In genomic region chr1:203290261-203291089, GRCh38 we compare ENCODE assay signal across 8 cellular contexts. TPM values are rescaled to one million over a fixed set of nuclear protein-coding genes. Genes with fewer than 3 reads are reported as not detected.
DNase-seq lines count a peak whose midpoint lies in the region; ATAC-seq, FAIRE-seq and TF ChIP-seq lines count a peak whose summit lies in the region.

No MANE protein-coding gene starts in this region.

- peak; percentile 82 to 89 for TF ChIP-seq POLR2A in uterus (IDR thresholded peaks at IDR 0.05)

- H3K4me3 ChIP-seq in astrocyte (ENCODE audit: insufficient read depth, low read depth, low read length) = peak overlapping the region; percentile 20
- peak overlapping the region in 1 of 2 donors; percentile 22 for H3K4me3 ChIP-seq in uterus

- ATAC-seq in GM21723 (IDR thresholded peaks at IDR 0.05; ENCODE audit: unreplicated experiment) = peak; percentile 45
- peak; percentile 67 to 73 (median 71) for ATAC-seq in T-cell (replicated peaks in 1 of 4)

- H3K79me2 ChIP-seq in astrocyte (ENCODE audit: insufficient read depth, low read length) = no peaks in the 10 kb centered on the region

- H3K4me2 ChIP-seq in astrocyte (ENCODE audit: low read length) = peak overlapping the region; percentile 79

- H3K27me3 ChIP-seq in astrocyte (ENCODE audit: insufficient read depth, low read length) (peaks cover 4% of the 10 kb centered on the region), uterus (no peaks in the 10 kb centered on the region)

- H3K9me3 Mint-ChIP-seq in T-cell (no peaks in the 10 kb centered on the region), astrocyte (ENCODE audit: unreplicated experiment) (no peaks in the 10 kb centered on the region)

- FAIRE-seq in astrocyte (lab: Jason Lieb, UNC) = no peak

- H3K27ac ChIP-seq in astrocyte (ENCODE audit: low read depth, low read length) (no peak overlapping the region), uterus (peak overlapping the region; percentile 95 to 99)

- peak overlapping the region; percentile 64 for H3K9ac ChIP-seq in astrocyte (ENCODE audit: low read length)

- H3K4me1 Mint-ChIP-seq in T-cell (peaks cover 80 to 88% (median 83%) of the 10 kb centered on the region in 3 donors), astrocyte (ENCODE audit: low read depth, unreplicated experiment) (peaks cover 5% of the 10 kb centered on the region)

- H3K27ac Mint-ChIP-seq in T-cell = peak overlapping the region; percentile 95 to 99
- peak overlapping the region; percentile 77 for H3K27ac Mint-ChIP-seq in astrocyte (ENCODE audit: unreplicated experiment)

- CTCF ChIA-PET in T-cell (lab: Charles Lee) = interaction anchor here in 1 of 2 donors (0.5 to 6.6 kb wide), 15 partner anchors 13 to 1995 kb away, joined by 3 to 39 read pairs (median 5); partner anchors contain the start of gene BTG2

- peak overlapping the region; percentile 68 for H2AFZ ChIP-seq in astrocyte (ENCODE audit: low read depth, low read length)

- TF ChIP-seq CTCF in astrocyte (IDR thresholded peaks at IDR 0.05; ENCODE audit: insufficient read depth, low read depth, low read length) (no peak), uterus (IDR thresholded peaks at IDR 0.05) (no peak)

- H3K36me3 ChIP-seq in astrocyte (ENCODE audit: insufficient read depth, low read length) (no peaks in the 10 kb centered on the region), uterus (no peaks in the 10 kb centered on the region)

- H3K4me3 Mint-ChIP-seq in T-cell = peak overlapping the region; percentile 77 to 80 (median 78)
- peak overlapping the region; percentile 34 for H3K4me3 Mint-ChIP-seq in astrocyte (ENCODE audit: unreplicated experiment)

- H4K20me1 ChIP-seq in astrocyte (ENCODE audit: insufficient read depth, low read length) = no peaks in the 10 kb centered on the region

- no peaks in the 10 kb centered on the region for H3K36me3 Mint-ChIP-seq in T-cell
- no peaks in the 10 kb centered on the region for H3K36me3 Mint-ChIP-seq in astrocyte (ENCODE audit: low read depth, unreplicated experiment)

- peaks cover 8% of the 10 kb centered on the region for H3K4me1 ChIP-seq in astrocyte (ENCODE audit: insufficient read depth, low read length)
- peaks cover 0 to 7% of the 10 kb centered on the region in 2 donors for H3K4me1 ChIP-seq in uterus

- DNase-seq in DMS153 treated with DMSO at 0.1 percent for 48 hours (lab: John Stamatoyannopoulos, UW; ENCODE audit: unreplicated experiment) (peak; percentile 96), MV-4-11 (lab: John Stamatoyannopoulos, UW) (peak; percentile 75), T-cell (peak; percentile 91 to 99 (median 98)), astrocyte (ENCODE audit: low read depth) (peak; percentile 74), hypothalamus (lab: John Stamatoyannopoulos, UW) (peak in 50 of 51 donors; percentile 46 to 99 (median 90)), renal cortical epithelial cell (ENCODE audit: low read depth) (peak; percentile 79), uterus (peak; percentile 94 to 97)

- intact Hi-C loops in uterus (cut with DNase I; ENCODE audit: low total_unique reads) = no loop called here

- POLR2A ChIA-PET in T-cell (lab: Charles Lee) = interaction anchor here (0.6 to 12.3 kb wide), 16 partner anchors 10 to 570 kb away, joined by 3 to 271 read pairs (median 6); partner anchors contain the start of gene BTG2 (in 2 of the 2)

- H3K27me3 Mint-ChIP-seq in T-cell (no peaks in the 10 kb centered on the region), astrocyte (ENCODE audit: low read depth, unreplicated experiment) (peaks cover 18% of the 10 kb centered on the region)

- H3K9me3 ChIP-seq in astrocyte (ENCODE audit: insufficient read depth, low read depth, low read length) (no peaks in the 10 kb centered on the region), uterus (no peaks in the 10 kb centered on the region)

RNA-seq across cellular contexts. Expression of gene BTG2, which starts 14.8 kb away (rescaled TPM):
- total RNA-seq in T-cell (100 to 1,000 TPM; 172 to 655 (median 186) TPM), astrocyte (46.4 and 58.3 TPM in 2 replicates), renal cortical epithelial cell (12.7 and 54.3 TPM in 2 replicates), uterus (10 to 100 TPM; 14.6 to 95.9 (median 56.5) TPM)
